ENCODE assay signal across 14 cellular contexts in the genomic region with DNA sequence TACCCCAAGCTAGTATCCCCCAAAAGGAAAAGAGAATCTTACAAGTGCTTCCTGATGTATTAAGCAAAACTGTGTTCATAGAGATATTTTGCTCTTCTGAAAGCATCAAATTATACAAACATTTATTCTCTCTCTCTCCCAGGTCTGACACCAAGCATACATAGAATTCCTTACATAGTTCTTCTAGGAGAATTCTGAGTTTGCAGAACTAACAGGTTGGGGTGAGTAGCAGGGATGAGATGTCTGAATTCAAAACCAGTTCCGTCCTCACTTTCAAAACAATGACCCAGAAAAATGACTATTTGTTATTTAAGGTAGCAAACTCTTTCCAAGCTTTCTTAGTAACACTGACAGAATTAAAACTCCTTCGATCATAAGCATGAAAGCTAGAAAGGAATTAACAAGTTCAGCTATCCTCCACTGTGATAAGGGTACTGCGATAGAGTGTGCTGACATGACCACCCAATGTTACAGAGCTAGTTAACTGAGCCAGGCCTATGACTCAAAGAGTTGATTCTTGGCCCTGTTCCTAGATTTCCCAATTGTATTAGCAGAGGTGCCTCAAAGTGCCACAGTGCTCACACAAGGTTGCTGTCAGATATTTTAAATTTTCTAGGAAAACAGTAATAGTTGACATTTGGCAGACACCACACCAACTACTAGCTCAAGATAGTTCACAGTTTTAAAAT.
DNase-seq lines count a peak whose midpoint lies in the region; ATAC-seq, FAIRE-seq and TF ChIP-seq lines count a peak whose summit lies in the region.
"Had no signal": no experiment of that assay in that cellular context is flagged by ENCODE, and none has a peak within 500 bp of the region (broad histone marks: within the 10 kb centered on the region; RNA-seq: fewer than 3 reads in every experiment).

No MANE protein-coding gene starts in this region.

- TF ChIP-seq POLR2A in A549 (IDR thresholded peaks at IDR 0.05; ENCODE audit: low read length): no peak

- no peaks in the 10 kb centered on the region for H4K20me1 ChIP-seq in Loucy (ENCODE audit: insufficient read depth, low read length, poor library complexity, severe bottlenecking)

- ATAC-seq in A549: peak in 1 of 2 experiments; percentile 58; a peak in 2 of 6 replicates
- ATAC-seq in HG02571 (IDR thresholded peaks at IDR 0.05; ENCODE audit: unreplicated experiment): no peak
- ATAC-seq: activated naive CD4-positive, alpha-beta T cell treated with anti-CD3 and anti-CD28 coated beads, Interleukin-2, amount 50 U/mL, for 72 hours; HCT116 had no signal

- TF ChIP-seq RAD21 in A549 (conservative IDR thresholded peaks at IDR 0.05 in 1 of 2, IDR thresholded peaks at IDR 0.05 in 1 of 2): no peak

- TF ChIP-seq CTCF in A549 (IDR thresholded peaks at IDR 0.05) (no peak), Loucy (conservative IDR thresholded peaks at IDR 0.05; ENCODE audit: low read length) (no peak), colonic mucosa (IDR thresholded peaks at IDR 0.05) (no peak)

- WGBS in A549 (ENCODE audit: missing lambda C conversion rate): 17% methylated on average over 3 of the region's 3 CpGs

- H2AFZ ChIP-seq in Loucy (ENCODE audit: low read length): 0 out of 2 replicates have a peak overlapping the region, but pooled peaks have one; percentile 16

- no peaks in the 10 kb centered on the region for H3K79me2 ChIP-seq in Loucy (ENCODE audit: insufficient read depth, low read length)

- DNase-seq in A549 (ENCODE audit: low read depth in 1 of 2, low spot score in 1 of 2): no peak
- DNase-seq in dedifferentiated amniotic fluid mesenchymal stem cell (ENCODE audit: extremely low spot score): peak; percentile 65
- peak; percentile 64 for DNase-seq in kidney glomerular epithelial cell (lab: John Stamatoyannopoulos, UW)
- no peak for DNase-seq in pons (ENCODE audit: low spot score)
- no peak for DNase-seq in colonic mucosa
- DNase-seq in NCI-H1048 (lab: John Stamatoyannopoulos, UW): no peak
- DNase-seq: activated CD4-positive, alpha-beta memory T cell treated with anti-CD3 and anti-CD28 coated beads for 36 hours; MV-4-11; NCI-H748 treated with DMSO at 0.1 percent for 48 hours had no signal

- H3K9ac ChIP-seq in Loucy (ENCODE audit: low read depth, low read length, poor library complexity, severe bottlenecking): no peak overlapping the region
- H3K9ac ChIP-seq in colonic mucosa (ENCODE audit: low read depth in 2 of 2, low read length in 2 of 2): no peak overlapping the region

- H3K27ac ChIP-seq in A549 (no peak overlapping the region), colonic mucosa (no peak overlapping the region)

- no peak for TF ChIP-seq EP300 in A549 (IDR thresholded peaks at IDR 0.05)

- intact Hi-C loops in colonic mucosa (cut with DNase I): no loop called here

- POLR2A ChIA-PET in A549 (lab: Yijun Ruan, JAX): no interaction called here

- H3K4me1 ChIP-seq in A549 (peaks cover 15% of the 10 kb centered on the region; the same call in 2 of the 3 replicates), Loucy (ENCODE audit: insufficient read depth, low read length, poor library complexity, severe bottlenecking) (no peaks in the 10 kb centered on the region), colonic mucosa (no peaks in the 10 kb centered on the region)

- H3K27me3 ChIP-seq in Loucy (ENCODE audit: insufficient read depth, low read length, poor library complexity, severe bottlenecking): no peaks in the 10 kb centered on the region
- no peaks in the 10 kb centered on the region for H3K27me3 ChIP-seq in colonic mucosa

- no peak for FAIRE-seq in A549 (lab: Jason Lieb, UNC)
- FAIRE-seq: endometrium had no signal

- CTCF ChIA-PET in A549 (lab: Yijun Ruan, JAX): no interaction called here

- H3K4me2 ChIP-seq in A549: peak overlapping the region; percentile 57
- H3K4me2 ChIP-seq in Loucy (ENCODE audit: low read depth, low read length, poor library complexity, severe bottlenecking): no peak overlapping the region

- H3K9me3 ChIP-seq in A549 (no peaks in the 10 kb centered on the region), Loucy (ENCODE audit: insufficient read depth, low read depth, low read length) (no peaks in the 10 kb centered on the region), colonic mucosa (no peaks in the 10 kb centered on the region)

- H3F3A ChIP-seq in Loucy (ENCODE audit: low read depth): no peaks in the 10 kb centered on the region

- H3K36me3 ChIP-seq in Loucy (ENCODE audit: insufficient read depth, low read length) (no peaks in the 10 kb centered on the region), colonic mucosa (no peaks in the 10 kb centered on the region)

- H3K4me3 ChIP-seq in A549 (no peak overlapping the region), Loucy (ENCODE audit: low read length, poor library complexity, severe bottlenecking) (no peak overlapping the region), colonic mucosa (no peak overlapping the region)

- no peaks in the 10 kb centered on the region for H3K9me2 ChIP-seq in Loucy (replicated peaks; ENCODE audit: low read depth, low read length)

TF ChIP-seq in A549, 52 proteins besides CTCF, POLR2A, EP300 and RAD21:
- no peak for TF ChIP-seq TP53 (CRISPR knock-in tag; IDR thresholded peaks at IDR 0.05)
TF ChIP-seq in A549: peak in this region for 0.

Comparison
In these comparisons a context has a peak if more than half of its experiments do, and no peak if none do; other contexts are left out.
1. DNase-seq: peak in dedifferentiated amniotic fluid mesenchymal stem cell (single experiment) and kidney glomerular epithelial cell (single experiment); none in A549 (0 of 2), pons (single experiment), colonic mucosa (single experiment) and NCI-H1048 (single experiment).